Comparison of ENCODE assay signal across 8 cellular contexts in the genomic region with DNA sequence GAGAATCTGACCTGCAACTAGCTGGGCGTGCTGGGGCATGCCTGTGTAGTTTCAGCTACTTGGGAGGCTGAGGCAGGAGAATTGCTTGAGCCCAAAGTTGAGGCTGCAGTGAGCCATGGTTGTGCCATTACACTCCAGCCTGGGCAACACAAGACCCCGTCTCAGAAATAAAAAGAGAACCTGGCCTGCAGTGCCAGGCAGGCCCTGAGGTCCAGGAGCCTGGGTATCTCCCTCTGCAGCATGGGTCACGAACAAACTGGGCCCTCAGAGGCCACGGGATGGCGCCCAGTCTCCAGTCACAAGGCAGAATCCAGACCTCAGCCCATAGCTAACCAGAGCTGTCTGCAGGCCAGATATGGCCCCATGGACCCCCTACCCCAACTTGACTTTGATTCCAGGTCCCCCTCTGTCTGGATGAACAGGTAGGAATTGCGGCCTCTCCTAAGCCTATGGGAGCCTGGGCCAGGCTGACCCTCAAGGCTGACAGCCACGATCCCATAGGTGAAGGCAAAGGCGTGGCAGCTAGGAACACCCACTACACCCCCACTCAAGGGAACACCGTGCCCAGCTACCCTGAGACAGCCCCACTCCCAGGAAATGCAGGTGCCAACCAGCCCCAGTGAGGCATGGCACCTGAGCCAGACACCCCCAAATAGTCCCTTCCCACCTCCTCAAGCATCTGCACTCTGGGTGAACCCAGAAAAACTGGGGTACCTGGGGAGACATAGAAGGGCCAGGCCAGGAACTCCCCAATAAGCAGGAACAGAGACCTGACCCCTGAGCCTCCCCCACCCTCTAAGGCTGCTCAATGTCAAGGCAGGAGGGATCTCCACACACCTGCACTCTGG. TPM values are rescaled to one million over a fixed set of nuclear protein-coding genes. Genes with fewer than 3 reads are reported as not detected.
DNase-seq lines count a peak whose midpoint lies in the region; TF ChIP-seq lines count a peak whose summit lies in the region.

No MANE protein-coding gene starts in this region.

- H3K36me3 ChIP-seq in right atrium auricular region, result peaks cover 51% of the 10 kb centered on the region

- H3K4me1 ChIP-seq in right atrium auricular region, result peaks cover 0 to 26% of the 10 kb centered on the region in 2 donors

- peak overlapping the region; percentile 96 for H3K27ac Mint-ChIP-seq in activated naive CD8-positive, alpha-beta T cell treated with anti-CD3 and anti-CD28 coated beads for 36 hours

- TF ChIP-seq CTCF in GM10266 (IDR thresholded peaks at IDR 0.05; ENCODE audit: control insufficient read depth, insufficient read depth, low read depth, missing control alignments) (peak; percentile 27), right atrium auricular region (IDR thresholded peaks at IDR 0.05) (peak in 1 of 2 donors; percentile 25)

- H3K27me3 ChIP-seq in right atrium auricular region, result no peaks in the 10 kb centered on the region

- peaks cover 59% of the 10 kb centered on the region for H3K36me3 Mint-ChIP-seq in activated naive CD8-positive, alpha-beta T cell treated with anti-CD3 and anti-CD28 coated beads for 36 hours

- no peaks in the 10 kb centered on the region for H3K9me3 ChIP-seq in right atrium auricular region

- peaks cover 46% of the 10 kb centered on the region for H3K4me1 Mint-ChIP-seq in activated naive CD8-positive, alpha-beta T cell treated with anti-CD3 and anti-CD28 coated beads for 36 hours

- peak overlapping the region; percentile 98 for H3K4me3 Mint-ChIP-seq in activated naive CD8-positive, alpha-beta T cell treated with anti-CD3 and anti-CD28 coated beads for 36 hours

- H3K9me3 Mint-ChIP-seq in activated naive CD8-positive, alpha-beta T cell treated with anti-CD3 and anti-CD28 coated beads for 36 hours, result peaks cover 1% of the 10 kb centered on the region

- peak; percentile 40 for DNase-seq in GM10266 (ENCODE audit: extremely low spot score)
- peak; percentile 74 for DNase-seq in NOMO-1 treated with dmso at 0.1 percent for 144 hours (lab: John Stamatoyannopoulos, UW; ENCODE audit: unreplicated experiment)
- no peak for DNase-seq in activated naive CD8-positive, alpha-beta T cell treated with anti-CD3 and anti-CD28 coated beads for 36 hours
- no peak for DNase-seq in right atrium auricular region (ENCODE audit: low spot score)
- DNase-seq in NCI-H1436 treated with DMSO at 0.1 percent for 48 hours (lab: John Stamatoyannopoulos, UW), result no peak
- DNase-seq in AG08395 (ENCODE audit: low spot score), result no peak
- DNase-seq in NCI-H1417 treated with DMSO at 0.1 percent for 48 hours (lab: John Stamatoyannopoulos, UW), result no peak

- peaks cover 39% of the 10 kb centered on the region for H3K27me3 Mint-ChIP-seq in activated naive CD8-positive, alpha-beta T cell treated with anti-CD3 and anti-CD28 coated beads for 36 hours

- H3K4me3 ChIP-seq in right atrium auricular region, result peak overlapping the region; percentile 88 to 98
- H3K4me3 ChIP-seq in skin epidermis, result peak overlapping the region in 6 of 7 experiments; percentile 7 to 100 (median 97)

- peak overlapping the region; percentile 100 for H3K27ac ChIP-seq in right atrium auricular region
- H3K27ac ChIP-seq in skin epidermis, result peak overlapping the region in 15 of 21 experiments; percentile 14 to 100 (median 56)

RNA-seq across cellular contexts. Expression of a gene that starts 4.0 kb away (rescaled TPM):
- total RNA-seq in activated naive CD8-positive, alpha-beta T cell treated with anti-CD3 and anti-CD28 coated beads for 36 hours, result 1,000 to 10,000 TPM; 7,622 to 7,820 TPM
- total RNA-seq in right atrium auricular region, result 1,000 to 10,000 TPM in 1 of 2 donors, 100 to 1,000 TPM in 1; 979 to 1,431 TPM

RNA-seq across cellular contexts. Expression of a gene that starts 12.8 kb away (rescaled TPM):
- total RNA-seq in activated naive CD8-positive, alpha-beta T cell treated with anti-CD3 and anti-CD28 coated beads for 36 hours, result 10 to 100 TPM; 10.2 to 10.7 TPM
- total RNA-seq in right atrium auricular region, result 1 to 10 TPM; 6.7 to 7.8 TPM

Comparison
In these comparisons a context has a peak if more than half of its experiments do, and no peak if none do; other contexts are left out.
1. DNase-seq: peak in GM10266 (single experiment) and NOMO-1 treated with dmso at 0.1 percent for 144 hours (single experiment); none in activated naive CD8-positive, alpha-beta T cell treated with anti-CD3 and anti-CD28 coated beads for 36 hours (single experiment), right atrium auricular region (single experiment), NCI-H1436 treated with DMSO at 0.1 percent for 48 hours (single experiment), AG08395 (single experiment) and NCI-H1417 treated with DMSO at 0.1 percent for 48 hours (single experiment).
2. RNA of a gene that starts 4.0 kb away (total RNA-seq): 7,622 to 7,820 TPM in activated naive CD8-positive, alpha-beta T cell treated with anti-CD3 and anti-CD28 coated beads for 36 hours; 979 to 1,431 TPM in right atrium auricular region; every median in the first group is over 4 times any median in the second.